Comparison of ENCODE assay signal across 1 cellular context in the genomic region with DNA sequence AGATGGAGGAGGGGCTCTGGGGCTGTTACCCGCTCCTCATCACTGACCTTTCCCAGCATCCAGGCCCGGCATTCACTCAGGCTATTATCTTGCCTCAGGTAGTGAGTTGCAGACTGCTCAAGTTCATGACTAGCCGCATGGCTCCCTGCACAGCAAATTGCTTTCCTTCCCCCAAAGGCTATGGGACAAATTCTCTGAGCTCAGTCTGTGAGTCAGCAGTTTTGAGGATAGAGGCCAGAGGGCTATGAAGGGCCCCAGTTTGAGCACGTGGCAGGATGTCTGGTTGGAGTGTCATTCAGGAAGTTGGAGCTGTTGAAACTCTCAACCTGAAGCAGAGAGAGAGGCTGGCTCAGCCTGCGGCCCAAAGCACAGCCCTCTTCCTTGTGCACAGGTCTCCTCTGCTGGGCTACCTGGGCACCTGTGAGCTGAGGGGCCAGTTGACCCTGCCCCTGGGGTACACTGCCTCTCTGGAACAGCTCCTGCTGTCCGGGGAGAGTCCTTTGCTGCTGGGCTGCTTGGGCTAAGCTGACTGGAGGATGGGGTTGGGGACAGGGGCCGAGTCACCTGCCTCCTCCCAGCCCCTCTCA.
A peak's percentile ranks its signal among the peaks of the same experiment; 100 is the strongest.
TF ChIP-seq lines count a peak whose summit lies in the region.

No MANE protein-coding gene starts in this region.

TF ChIP-seq in HepG2, 621 proteins besides CTCF, POLR2A, EP300 and RAD21 (continues in another document):
- TF ChIP-seq ZNF101 (CRISPR knock-in tag; IDR thresholded peaks at IDR 0.05; ENCODE audit: borderline replicate concordance, low read depth) (no peak), ZNF34 (CRISPR knock-in tag; IDR thresholded peaks at IDR 0.05; ENCODE audit: borderline replicate concordance) (no peak), ZBTB1 (CRISPR knock-in tag; IDR thresholded peaks at IDR 0.05; ENCODE audit: borderline replicate concordance) (no peak), MAFF (IDR thresholded peaks at IDR 0.05; ENCODE audit: low read depth, low read length) (peak; percentile 97), NFE2 (CRISPR knock-in tag; IDR thresholded peaks at IDR 0.05) (peak; percentile 89), SOX5 (CRISPR knock-in tag; IDR thresholded peaks at IDR 0.05; ENCODE audit: borderline replicate concordance) (peak; percentile 75; the same call in 1 of the 2 replicates), E2F2 (CRISPR knock-in tag; IDR thresholded peaks at IDR 0.05; ENCODE audit: borderline replicate concordance) (no peak), PHF21A (CRISPR knock-in tag; IDR thresholded peaks at IDR 0.05) (peak; percentile 63), ZSCAN31 (CRISPR knock-in tag; IDR thresholded peaks at IDR 0.05; ENCODE audit: low read depth) (no peak), GATAD1 (CRISPR knock-in tag; IDR thresholded peaks at IDR 0.05) (0 out of 2 replicates have a peak, but pooled peaks have one; percentile 29), JUND (CRISPR knock-in tag; IDR thresholded peaks at IDR 0.05) (no peak), ZBTB33 (CRISPR knock-in tag; IDR thresholded peaks at IDR 0.05) (peak; percentile 49; the same call in 1 of the 2 replicates), PHF20 (CRISPR knock-in tag; IDR thresholded peaks at IDR 0.05) (0 out of 2 replicates have a peak, but pooled peaks have one; percentile 27), ZBTB49 (CRISPR knock-in tag; IDR thresholded peaks at IDR 0.05; ENCODE audit: borderline replicate concordance) (no peak), UBTF (CRISPR knock-in tag; IDR thresholded peaks at IDR 0.05) (0 out of 2 replicates have a peak, but pooled peaks have one; percentile 25), ZNF383 (CRISPR knock-in tag; IDR thresholded peaks at IDR 0.05; ENCODE audit: borderline replicate concordance) (no peak), AHR (CRISPR knock-in tag; IDR thresholded peaks at IDR 0.05) (no peak), HBP1 (CRISPR knock-in tag; IDR thresholded peaks at IDR 0.05; ENCODE audit: low read depth) (0 out of 2 replicates have a peak, but pooled peaks have one; percentile 67), MXI1 (IDR thresholded peaks at IDR 0.05; ENCODE audit: borderline replicate concordance, low read depth, low read length) (peak; percentile 98; the same call in 2 of the 3 replicates), TEAD3 (CRISPR knock-in tag; optimal IDR thresholded peaks at IDR 0.05; ENCODE audit: borderline replicate concordance) (peak; percentile 66), ZNF430 (CRISPR knock-in tag; IDR thresholded peaks at IDR 0.05) (0 out of 2 replicates have a peak, but pooled peaks have one; percentile 29), ZNF12 (CRISPR knock-in tag; IDR thresholded peaks at IDR 0.05) (0 out of 2 replicates have a peak, but pooled peaks have one; percentile 47), MYC (CRISPR knock-in tag; IDR thresholded peaks at IDR 0.05; ENCODE audit: borderline replicate concordance) (peak; percentile 83; the same call in 1 of the 2 replicates), ZNF547 (CRISPR knock-in tag; IDR thresholded peaks at IDR 0.05) (0 out of 2 replicates have a peak, but pooled peaks have one; percentile 24), ASH2L (IDR thresholded peaks at IDR 0.05; ENCODE audit: insufficient read length, low read depth, low read length) (peak; percentile 27), RBFOX2 (IDR thresholded peaks at IDR 0.05; ENCODE audit: low read depth, low read length) (no peak), ZNF781 (CRISPR knock-in tag; IDR thresholded peaks at IDR 0.05; ENCODE audit: borderline replicate concordance, not compliant biosample characterization) (peak; percentile 42)
- TF ChIP-seq, protein P1, sequence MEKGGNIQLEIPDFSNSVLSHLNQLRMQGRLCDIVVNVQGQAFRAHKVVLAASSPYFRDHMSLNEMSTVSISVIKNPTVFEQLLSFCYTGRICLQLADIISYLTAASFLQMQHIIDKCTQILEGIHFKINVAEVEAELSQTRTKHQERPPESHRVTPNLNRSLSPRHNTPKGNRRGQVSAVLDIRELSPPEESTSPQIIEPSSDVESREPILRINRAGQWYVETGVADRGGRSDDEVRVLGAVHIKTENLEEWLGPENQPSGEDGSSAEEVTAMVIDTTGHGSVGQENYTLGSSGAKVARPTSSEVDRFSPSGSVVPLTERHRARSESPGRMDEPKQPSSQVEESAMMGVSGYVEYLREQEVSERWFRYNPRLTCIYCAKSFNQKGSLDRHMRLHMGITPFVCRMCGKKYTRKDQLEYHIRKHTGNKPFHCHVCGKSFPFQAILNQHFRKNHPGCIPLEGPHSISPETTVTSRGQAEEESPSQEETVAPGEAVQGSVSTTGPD (CRISPR knock-in tag; IDR thresholded peaks at IDR 0.05), result no peak
- TF ChIP-seq, protein P2, sequence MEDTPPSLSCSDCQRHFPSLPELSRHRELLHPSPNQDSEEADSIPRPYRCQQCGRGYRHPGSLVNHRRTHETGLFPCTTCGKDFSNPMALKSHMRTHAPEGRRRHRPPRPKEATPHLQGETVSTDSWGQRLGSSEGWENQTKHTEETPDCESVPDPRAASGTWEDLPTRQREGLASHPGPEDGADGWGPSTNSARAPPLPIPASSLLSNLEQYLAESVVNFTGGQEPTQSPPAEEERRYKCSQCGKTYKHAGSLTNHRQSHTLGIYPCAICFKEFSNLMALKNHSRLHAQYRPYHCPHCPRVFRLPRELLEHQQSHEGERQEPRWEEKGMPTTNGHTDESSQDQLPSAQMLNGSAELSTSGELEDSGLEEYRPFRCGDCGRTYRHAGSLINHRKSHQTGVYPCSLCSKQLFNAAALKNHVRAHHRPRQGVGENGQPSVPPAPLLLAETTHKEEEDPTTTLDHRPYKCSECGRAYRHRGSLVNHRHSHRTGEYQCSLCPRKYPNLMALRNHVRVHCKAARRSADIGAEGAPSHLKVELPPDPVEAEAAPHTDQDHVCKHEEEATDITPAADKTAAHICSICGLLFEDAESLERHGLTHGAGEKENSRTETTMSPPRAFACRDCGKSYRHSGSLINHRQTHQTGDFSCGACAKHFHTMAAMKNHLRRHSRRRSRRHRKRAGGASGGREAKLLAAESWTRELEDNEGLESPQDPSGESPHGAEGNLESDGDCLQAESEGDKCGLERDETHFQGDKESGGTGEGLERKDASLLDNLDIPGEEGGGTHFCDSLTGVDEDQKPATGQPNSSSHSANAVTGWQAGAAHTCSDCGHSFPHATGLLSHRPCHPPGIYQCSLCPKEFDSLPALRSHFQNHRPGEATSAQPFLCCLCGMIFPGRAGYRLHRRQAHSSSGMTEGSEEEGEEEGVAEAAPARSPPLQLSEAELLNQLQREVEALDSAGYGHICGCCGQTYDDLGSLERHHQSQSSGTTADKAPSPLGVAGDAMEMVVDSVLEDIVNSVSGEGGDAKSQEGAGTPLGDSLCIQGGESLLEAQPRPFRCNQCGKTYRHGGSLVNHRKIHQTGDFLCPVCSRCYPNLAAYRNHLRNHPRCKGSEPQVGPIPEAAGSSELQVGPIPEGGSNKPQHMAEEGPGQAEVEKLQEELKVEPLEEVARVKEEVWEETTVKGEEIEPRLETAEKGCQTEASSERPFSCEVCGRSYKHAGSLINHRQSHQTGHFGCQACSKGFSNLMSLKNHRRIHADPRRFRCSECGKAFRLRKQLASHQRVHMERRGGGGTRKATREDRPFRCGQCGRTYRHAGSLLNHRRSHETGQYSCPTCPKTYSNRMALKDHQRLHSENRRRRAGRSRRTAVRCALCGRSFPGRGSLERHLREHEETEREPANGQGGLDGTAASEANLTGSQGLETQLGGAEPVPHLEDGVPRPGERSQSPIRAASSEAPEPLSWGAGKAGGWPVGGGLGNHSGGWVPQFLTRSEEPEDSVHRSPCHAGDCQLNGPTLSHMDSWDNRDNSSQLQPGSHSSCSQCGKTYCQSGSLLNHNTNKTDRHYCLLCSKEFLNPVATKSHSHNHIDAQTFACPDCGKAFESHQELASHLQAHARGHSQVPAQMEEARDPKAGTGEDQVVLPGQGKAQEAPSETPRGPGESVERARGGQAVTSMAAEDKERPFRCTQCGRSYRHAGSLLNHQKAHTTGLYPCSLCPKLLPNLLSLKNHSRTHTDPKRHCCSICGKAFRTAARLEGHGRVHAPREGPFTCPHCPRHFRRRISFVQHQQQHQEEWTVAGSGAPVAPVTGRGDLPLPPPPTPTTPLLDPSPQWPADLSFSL (CRISPR knock-in tag; IDR thresholded peaks at IDR 0.05), result no peak
- TF ChIP-seq, protein P3, sequence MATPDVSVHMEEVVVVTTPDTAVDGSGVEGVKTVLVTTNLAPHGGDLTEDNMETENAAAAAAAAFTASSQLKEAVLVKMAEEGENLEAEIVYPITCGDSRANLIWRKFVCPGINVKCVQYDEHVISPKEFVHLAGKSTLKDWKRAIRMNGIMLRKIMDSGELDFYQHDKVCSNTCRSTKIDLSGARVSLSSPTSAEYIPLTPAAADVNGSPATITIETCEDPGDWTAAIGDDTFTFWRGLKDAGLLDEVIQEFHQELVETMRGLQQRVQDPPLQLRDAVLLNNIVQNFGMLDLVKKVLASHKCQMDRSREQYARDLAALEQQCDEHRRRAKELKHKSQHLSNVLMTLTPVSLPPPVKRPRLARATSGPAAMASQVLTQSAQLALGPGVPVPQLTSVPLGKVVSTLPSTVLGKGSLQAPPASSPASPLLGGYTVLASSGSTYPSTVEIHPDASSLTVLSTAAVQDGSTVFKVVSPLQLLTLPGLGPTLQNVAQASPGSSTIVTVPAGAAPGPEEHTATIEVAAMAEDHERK (CRISPR knock-in tag; IDR thresholded peaks at IDR 0.05; ENCODE audit: low read depth), result no peak
